Comparison of ENCODE assay signal across 24 cellular contexts in the genomic region with DNA sequence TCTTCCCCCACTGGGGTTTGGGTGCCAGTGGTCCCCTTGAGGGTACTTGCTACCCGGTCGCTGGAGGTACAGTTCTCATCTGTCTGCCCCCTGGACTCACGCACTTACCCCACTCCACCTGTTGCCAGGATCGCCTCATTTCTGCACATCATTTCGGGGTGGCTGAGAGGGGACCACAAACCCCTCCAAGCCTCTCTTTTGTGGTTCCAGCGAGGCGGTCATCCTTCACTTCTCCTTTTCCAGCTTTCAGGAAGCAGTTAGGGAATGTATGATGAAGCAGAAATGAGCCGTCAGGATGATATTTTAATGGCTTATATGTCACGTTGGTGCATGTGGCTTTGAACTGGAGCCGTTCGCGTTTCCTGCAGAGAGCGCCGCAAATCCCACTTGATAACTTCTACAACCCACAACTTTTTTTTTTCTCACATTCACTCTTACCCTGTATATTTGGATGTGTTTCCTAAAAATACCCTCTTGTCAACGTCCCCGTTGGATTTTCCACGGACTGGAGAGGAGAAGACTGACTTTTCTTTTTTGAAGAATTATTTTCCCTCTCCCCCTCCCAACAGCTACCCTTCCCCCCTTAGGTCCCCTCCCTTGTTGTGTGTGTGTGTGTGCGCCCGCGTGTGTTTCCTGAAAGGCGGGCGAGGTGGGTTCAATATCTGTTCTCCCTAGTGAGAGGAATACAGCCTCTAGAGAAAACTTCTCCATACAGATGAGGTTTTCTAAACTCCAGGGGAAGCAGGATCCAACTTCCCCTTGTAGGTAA. TPM values are rescaled to one million over a fixed set of nuclear protein-coding genes. Genes with fewer than 3 reads are reported as not detected.
A peak's percentile ranks its signal among the peaks of the same experiment; 100 is the strongest.
DNase-seq lines count a peak whose midpoint lies in the region; ATAC-seq and TF ChIP-seq lines count a peak whose summit lies in the region.
"Had no signal": no experiment of that assay in that cellular context is flagged by ENCODE, and none has a peak within 500 bp of the region (broad histone marks: within the 10 kb centered on the region; RNA-seq: fewer than 3 reads in every experiment).

ZIC4 (minus strand) TSS at position 289 of the 769 bp plus-strand sequence. CDS start 3,746 bp downstream, outside the sequence.

- H3K9me3 Mint-ChIP-seq in Calu3 (ENCODE audit: low read depth, unreplicated experiment) (peaks cover 14% of the 10 kb centered on the region), neural progenitor cell (peaks cover 9% of the 10 kb centered on the region)

- intact Hi-C loops in Calu3 (cut with micrococcal nuclease; ENCODE audit: unreplicated experiment), result no loop called here
- intact Hi-C loops in ovary (cut with DNase I), result no loop called here

- TF ChIP-seq CTCF in Calu3 (IDR thresholded peaks at IDR 0.05; ENCODE audit: unreplicated experiment) (no peak), neural progenitor cell (IDR thresholded peaks at IDR 0.05) (no peak), omental fat pad (IDR thresholded peaks at IDR 0.05) (no peak), ovary (IDR thresholded peaks at IDR 0.05) (no peak)

- H3K79me2 ChIP-seq in neural progenitor cell (ENCODE audit: low read depth), result no peaks in the 10 kb centered on the region

- no peak for TF ChIP-seq POLR2A in ovary (IDR thresholded peaks at IDR 0.05)

- H3K9me3 ChIP-seq in ectodermal cell (ENCODE audit: control insufficient read depth, low read length) (no peaks in the 10 kb centered on the region), neural progenitor cell (ENCODE audit: low read depth) (no peaks in the 10 kb centered on the region), ovary (peaks cover 0 to 4% of the 10 kb centered on the region in 2 donors)

- H3K4me2 ChIP-seq in neural progenitor cell, result peak within 1 kb of the TSS; percentile 67

- H3K4me1 ChIP-seq in ectodermal cell (ENCODE audit: control insufficient read depth, insufficient read depth, low read length), result peaks cover 52% of the 10 kb centered on the region
- H3K4me1 ChIP-seq in neural progenitor cell, result peaks cover 25% of the 10 kb centered on the region
- peaks cover 11% of the 10 kb centered on the region for H3K4me1 ChIP-seq in ovary (ENCODE audit: insufficient read depth)

- peak within 1 kb of the TSS; percentile 17 for H3K4me3 ChIP-seq in ectodermal cell (ENCODE audit: insufficient read depth, low read depth, low read length)
- peak within 1 kb of the TSS; percentile 37 for H3K4me3 ChIP-seq in neural progenitor cell
- H3K4me3 ChIP-seq in ovary, result no peak within 1 kb of the TSS

- H3K36me3 Mint-ChIP-seq in Calu3 (ENCODE audit: insufficient read depth, unreplicated experiment) (no peaks in the 10 kb centered on the region), neural progenitor cell (peaks cover 31% of the 10 kb centered on the region)

- no peaks in the 10 kb centered on the region for H3K36me3 ChIP-seq in ectodermal cell (ENCODE audit: control insufficient read depth, insufficient read depth, low read length)
- no peaks in the 10 kb centered on the region for H3K36me3 ChIP-seq in neural progenitor cell
- H3K36me3 ChIP-seq in ovary, result no peaks in the 10 kb centered on the region

- H3K27ac Mint-ChIP-seq in Calu3 (ENCODE audit: unreplicated experiment), result no peak within 1 kb of the TSS
- H3K27ac Mint-ChIP-seq in neural progenitor cell, result peak within 1 kb of the TSS; percentile 100
- H3K27ac Mint-ChIP-seq: activated naive CD8-positive, alpha-beta T cell had no signal

- H3K4me3 Mint-ChIP-seq in Calu3 (ENCODE audit: low read depth, unreplicated experiment), result peak within 1 kb of the TSS; percentile 27
- H3K4me3 Mint-ChIP-seq in neural progenitor cell, result peak within 1 kb of the TSS; percentile 99
- H3K4me3 Mint-ChIP-seq: activated naive CD8-positive, alpha-beta T cell; stimulated activated memory B cell treated with anti-CD40 and anti-IgM and Interleukin-4, amounts not matched to agents 10 μg/mL and 1 μg/mL and 100 μg/mL, for 72 hours; T-helper 1 cell treated with Interleukin-12 subunit alpha and Interleukin-12 subunit beta and Interleukin-4 antibody, amounts not matched to agents 30 μg/mL and 1 μg/mL, for 36 hours had no signal

- ATAC-seq in GM21723 (IDR thresholded peaks at IDR 0.05; ENCODE audit: unreplicated experiment), result no peak
- no peak for ATAC-seq in omental fat pad (ENCODE audit: low FRiP score)
- ATAC-seq: HCT116; stimulated activated memory B cell treated with anti-CD40 and anti-IgM and Interleukin-4, amounts not matched to agents 10 μg/mL and 1 μg/mL and 100 μg/mL, for 72 hours had no signal

- WGBS in ectodermal cell, 2 experiments, result 3 to 6% methylated on average over 13 to 17 of the region's 22 CpGs
- 6 to 7% (median 6%) methylated on average over 22 of the region's 22 CpGs for WGBS in ovary, 3 donors

- H3K4me1 Mint-ChIP-seq in Calu3 (ENCODE audit: low read depth, unreplicated experiment) (peaks cover 5% of the 10 kb centered on the region), neural progenitor cell (peaks cover 64% of the 10 kb centered on the region)

- H3K27me3 ChIP-seq in ectodermal cell (ENCODE audit: control insufficient read depth, insufficient read depth, low read length, poor library complexity, severe bottlenecking) (peaks cover 98% of the 10 kb centered on the region), neural progenitor cell (peaks cover 100% of the 10 kb centered on the region), ovary (peaks cover 4% of the 10 kb centered on the region)

- H4K20me1 ChIP-seq in neural progenitor cell (ENCODE audit: low read depth), result peaks cover 84% of the 10 kb centered on the region

- CTCF ChIA-PET in Calu3 (lab: Charles Lee), result no interaction called here

- DNase-seq in Calu3 (no peak), neural progenitor cell (ENCODE audit: low spot score) (peak; percentile 27), omental fat pad (ENCODE audit: low spot score) (no peak), activated gamma-delta T cell (lab: John Stamatoyannopoulos, UW) (no peak), ovary (no peak)
- DNase-seq: activated CD4-positive, alpha-beta T cell treated with anti-CD3 and anti-CD28 coated beads for 4 hours; activated T-cell treated with anti-CD3 and anti-CD28 coated beads for 4 hours; COR-L47; erythroblast; GF-D8; glutamatergic neuron; midbrain; NCI-H1105; NCI-H2227 treated with DMSO at 0.1 percent for 48 hours; SHP77 had no signal

- H3K27ac ChIP-seq in ectodermal cell (ENCODE audit: insufficient read depth, low read depth, low read length, poor library complexity, severe bottlenecking), result peak within 1 kb of the TSS; percentile 75
- no peak within 1 kb of the TSS for H3K27ac ChIP-seq in neural progenitor cell
- no peak within 1 kb of the TSS for H3K27ac ChIP-seq in ovary

- no peaks in the 10 kb centered on the region for H3K27me3 Mint-ChIP-seq in Calu3 (ENCODE audit: unreplicated experiment)
- H3K27me3 Mint-ChIP-seq in neural progenitor cell (ENCODE audit: insufficient read depth, low read depth), result peaks cover 41% of the 10 kb centered on the region

- BruUV-seq in Calu3 (replicated peaks; lab: Mats Ljungman, UMichigan), result no TSS peak

- peaks cover 39% of the 10 kb centered on the region for H3F3A ChIP-seq in neural progenitor cell (ENCODE audit: low read depth)

- no peak within 1 kb of the TSS for H2AFZ ChIP-seq in neural progenitor cell (replicated peaks)

- no peak for TF ChIP-seq EP300 in ovary (IDR thresholded peaks at IDR 0.05)

- H3K9ac ChIP-seq in neural progenitor cell, result no peak within 1 kb of the TSS

TF ChIP-seq in PFSK-1, 5 proteins besides CTCF, POLR2A, EP300 and RAD21:
- TF ChIP-seq FOXP2 (optimal IDR thresholded peaks at IDR 0.05; ENCODE audit: borderline replicate concordance, extremely low read depth, extremely low read length, insufficient read depth) (no peak), TAF1 (IDR thresholded peaks at IDR 0.05; ENCODE audit: borderline replicate concordance, insufficient read depth, low read length) (peak; percentile 17; the same call in 1 of the 2 replicates), SIN3A (IDR thresholded peaks at IDR 0.05; ENCODE audit: borderline replicate concordance, insufficient read depth, low read length) (no peak; the same call in 1 of the 2 replicates), POLR2AphosphoS5 (IDR thresholded peaks at IDR 0.05; ENCODE audit: low read depth, low read length) (no peak)
- TF ChIP-seq, protein P1, sequence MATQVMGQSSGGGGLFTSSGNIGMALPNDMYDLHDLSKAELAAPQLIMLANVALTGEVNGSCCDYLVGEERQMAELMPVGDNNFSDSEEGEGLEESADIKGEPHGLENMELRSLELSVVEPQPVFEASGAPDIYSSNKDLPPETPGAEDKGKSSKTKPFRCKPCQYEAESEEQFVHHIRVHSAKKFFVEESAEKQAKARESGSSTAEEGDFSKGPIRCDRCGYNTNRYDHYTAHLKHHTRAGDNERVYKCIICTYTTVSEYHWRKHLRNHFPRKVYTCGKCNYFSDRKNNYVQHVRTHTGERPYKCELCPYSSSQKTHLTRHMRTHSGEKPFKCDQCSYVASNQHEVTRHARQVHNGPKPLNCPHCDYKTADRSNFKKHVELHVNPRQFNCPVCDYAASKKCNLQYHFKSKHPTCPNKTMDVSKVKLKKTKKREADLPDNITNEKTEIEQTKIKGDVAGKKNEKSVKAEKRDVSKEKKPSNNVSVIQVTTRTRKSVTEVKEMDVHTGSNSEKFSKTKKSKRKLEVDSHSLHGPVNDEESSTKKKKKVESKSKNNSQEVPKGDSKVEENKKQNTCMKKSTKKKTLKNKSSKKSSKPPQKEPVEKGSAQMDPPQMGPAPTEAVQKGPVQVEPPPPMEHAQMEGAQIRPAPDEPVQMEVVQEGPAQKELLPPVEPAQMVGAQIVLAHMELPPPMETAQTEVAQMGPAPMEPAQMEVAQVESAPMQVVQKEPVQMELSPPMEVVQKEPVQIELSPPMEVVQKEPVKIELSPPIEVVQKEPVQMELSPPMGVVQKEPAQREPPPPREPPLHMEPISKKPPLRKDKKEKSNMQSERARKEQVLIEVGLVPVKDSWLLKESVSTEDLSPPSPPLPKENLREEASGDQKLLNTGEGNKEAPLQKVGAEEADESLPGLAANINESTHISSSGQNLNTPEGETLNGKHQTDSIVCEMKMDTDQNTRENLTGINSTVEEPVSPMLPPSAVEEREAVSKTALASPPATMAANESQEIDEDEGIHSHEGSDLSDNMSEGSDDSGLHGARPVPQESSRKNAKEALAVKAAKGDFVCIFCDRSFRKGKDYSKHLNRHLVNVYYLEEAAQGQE (IDR thresholded peaks at IDR 0.05; ENCODE audit: insufficient read depth in 1 of 2, low read depth in 2 of 2, low read length in 2 of 2), result no peak

RNA-seq across cellular contexts. Expression of gene ZIC4, which starts in this region (rescaled TPM):
- not detected in 2 replicates for total RNA-seq in Calu3 (2022)
- polyA plus RNA-seq in PFSK-1 (2012; ENCODE audit: insufficient read length, low read depth), result 2.7 TPM
- polyA plus RNA-seq in ectodermal cell (2013, experiment 1 of 4), result 9.1 TPM
- polyA plus RNA-seq in ectodermal cell (2013, experiment 2 of 4), result 9.3 TPM
- 10.2 TPM for polyA plus RNA-seq in ectodermal cell (2013, experiment 3 of 4)
- polyA plus RNA-seq in ectodermal cell (2013, experiment 4 of 4), result 14.1 TPM
- total RNA-seq in neural progenitor cell (ENCODE audit: low replicate concordance), result 0.25 and 0.64 TPM in 2 replicates
- total RNA-seq in omental fat pad, result not detected
- total RNA-seq in ovary, result not detected
- polyA plus RNA-seq in ovary, result not detected
- total RNA-seq: cardiac septum, kidney had no signal

Comparison
In these comparisons a context has a peak if more than half of its experiments do, and no peak if none do; other contexts are left out.
1. Peak in DNase-seq, H3K4me3 ChIP-seq and H3K4me2 ChIP-seq in neural progenitor cell; RNA of the gene not detected or under 1 TPM.